ENCODE assay signal across 2 cellular contexts in genomic region chr9:132998221-132998620, GRCh38.
TF ChIP-seq lines count a peak whose summit lies in the region.

No MANE protein-coding gene starts in this region.

TF ChIP-seq in K562, 482 proteins besides CTCF, POLR2A, EP300 and RAD21:
- TF ChIP-seq CEBPB (tag; IDR thresholded peaks at IDR 0.05) (peak; percentile 72), ZNF121 (CRISPR knock-in tag; conservative IDR thresholded peaks at IDR 0.05) (peak; percentile 86), BCOR (IDR thresholded peaks at IDR 0.05) (peak; percentile 62)

TF ChIP-seq in HepG2, 621 proteins besides CTCF, POLR2A, EP300 and RAD21:
- peak; percentile 43; the same call in 1 of the 2 replicates for TF ChIP-seq ZNF121 (CRISPR knock-in tag; IDR thresholded peaks at IDR 0.05)
